In genomic region chr1:154493276-154493675, GRCh38 we compare ENCODE assay signal across 1 cellular context.
TF ChIP-seq lines count a peak whose summit lies in the region.

No MANE protein-coding gene starts in this region.

TF ChIP-seq in SK-N-SH treated with all-trans-retinoic acid at 6 μM for 48 hours, 23 proteins besides CTCF, POLR2A, EP300 and RAD21 (continued from another document):
- TF ChIP-seq RARB (CRISPR knock-in tag; IDR thresholded peaks at IDR 0.05), result no peak
- TF ChIP-seq ZNF565 (CRISPR knock-in tag; conservative IDR thresholded peaks at IDR 0.05; ENCODE audit: low read depth), result no peak
- no peak for TF ChIP-seq BACH2 (CRISPR knock-in tag; IDR thresholded peaks at IDR 0.05; ENCODE audit: borderline replicate concordance)
- no peak for TF ChIP-seq ZFP3 (CRISPR knock-in tag; IDR thresholded peaks at IDR 0.05)
- no peak for TF ChIP-seq PATZ1 (CRISPR knock-in tag; IDR thresholded peaks at IDR 0.05; ENCODE audit: borderline replicate concordance)
- no peak for TF ChIP-seq TOX (CRISPR knock-in tag; IDR thresholded peaks at IDR 0.05; ENCODE audit: borderline replicate concordance)
- no peak for TF ChIP-seq ISL1 (CRISPR knock-in tag; IDR thresholded peaks at IDR 0.05)
- TF ChIP-seq CSDC2 (CRISPR knock-in tag; IDR thresholded peaks at IDR 0.05), result no peak
- no peak for TF ChIP-seq PPARA (CRISPR knock-in tag; IDR thresholded peaks at IDR 0.05; ENCODE audit: borderline replicate concordance)
- no peak for TF ChIP-seq ZNF70 (CRISPR knock-in tag; IDR thresholded peaks at IDR 0.05)
- no peak for TF ChIP-seq GLIS3 (CRISPR knock-in tag; IDR thresholded peaks at IDR 0.05)
- no peak for TF ChIP-seq TSHZ2 (CRISPR knock-in tag; IDR thresholded peaks at IDR 0.05)
- no peak for TF ChIP-seq ARNTL (CRISPR knock-in tag; IDR thresholded peaks at IDR 0.05; ENCODE audit: borderline replicate concordance, low read depth)
